1 cellular context compared by ENCODE assay signal in the genomic region with DNA sequence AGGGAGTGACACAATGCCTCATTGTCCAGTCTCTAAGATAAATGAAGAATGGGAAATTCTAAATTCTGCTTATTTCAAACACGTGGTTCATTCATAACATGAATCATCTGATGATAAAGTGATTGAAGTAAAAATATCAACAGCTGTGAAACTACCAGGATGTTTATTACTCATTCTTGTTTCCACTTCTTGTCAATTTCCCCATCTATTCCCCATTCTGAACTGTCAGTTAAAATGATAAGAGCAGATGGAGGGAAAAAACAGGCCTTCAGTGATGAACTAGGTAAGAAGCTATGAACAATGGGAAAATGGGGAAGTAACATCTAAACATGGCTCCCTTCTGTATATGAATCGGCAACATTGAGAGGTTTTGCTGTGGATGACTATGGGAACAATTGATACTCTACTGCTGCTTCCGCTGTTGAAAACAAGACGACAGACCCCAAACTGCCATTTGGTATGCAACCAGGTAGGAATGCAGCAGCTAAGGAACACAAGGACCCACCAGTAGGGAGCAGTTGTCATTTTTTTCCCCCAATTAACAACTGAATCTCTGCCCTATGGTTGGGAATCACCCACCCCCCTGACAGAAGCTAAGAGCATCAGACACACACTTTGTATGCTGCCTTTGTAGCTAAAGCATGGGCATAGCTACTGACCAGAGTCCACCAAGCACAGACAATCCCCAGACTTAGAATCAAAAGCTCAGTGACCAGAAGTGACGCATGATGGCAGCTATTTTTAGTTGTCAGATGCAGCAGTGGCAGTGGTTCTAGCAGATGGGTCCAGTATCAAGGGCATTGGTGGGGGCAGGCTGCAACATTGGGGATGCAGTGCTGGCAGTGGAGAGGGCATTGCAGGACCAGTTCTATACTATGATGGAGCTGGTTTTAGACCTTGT.
TF ChIP-seq lines count a peak whose summit lies in the region.

No MANE protein-coding gene starts in this region.

TF ChIP-seq in endothelial cell of umbilical vein, 7 proteins besides CTCF, POLR2A, EP300 and RAD21:
- TF ChIP-seq MYC (IDR thresholded peaks at IDR 0.05; ENCODE audit: low read depth, low read length) = no peak
- TF ChIP-seq EZH2 (IDR thresholded peaks at IDR 0.05; ENCODE audit: borderline replicate concordance, low read depth, low read length, severe bottlenecking) = no peak
- no peak for TF ChIP-seq POLR2AphosphoS5 (IDR thresholded peaks at IDR 0.05; ENCODE audit: insufficient read depth, low read depth, low read length)
- peak; percentile 82 for TF ChIP-seq FOS (IDR thresholded peaks at IDR 0.05; ENCODE audit: borderline replicate concordance, insufficient read depth, low read length)
- TF ChIP-seq, protein P1, sequence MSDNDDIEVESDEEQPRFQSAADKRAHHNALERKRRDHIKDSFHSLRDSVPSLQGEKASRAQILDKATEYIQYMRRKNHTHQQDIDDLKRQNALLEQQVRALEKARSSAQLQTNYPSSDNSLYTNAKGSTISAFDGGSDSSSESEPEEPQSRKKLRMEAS (IDR thresholded peaks at IDR 0.05; ENCODE audit: insufficient read depth, insufficient read length) = peak; percentile 32
- TF ChIP-seq JUN (IDR thresholded peaks at IDR 0.05; ENCODE audit: borderline replicate concordance, insufficient read depth, insufficient read length, low read depth) = peak; percentile 86
- peak; percentile 96 for TF ChIP-seq GATA2 (IDR thresholded peaks at IDR 0.05; ENCODE audit: insufficient read depth, insufficient read length, low read depth, low read length)
